22 cellular contexts compared by ENCODE assay signal in genomic region chr4:102566426-102566825, GRCh38.
"Had no signal": no experiment of that assay in that cellular context is flagged by ENCODE, and none has a peak within 500 bp of the region (broad histone marks: within the 10 kb centered on the region; RNA-seq: fewer than 3 reads in every experiment).

No MANE protein-coding gene starts in this region.

- H3K27ac Mint-ChIP-seq: dendritic cell treated with granulocyte-macrophage colony-stimulating factor and Interleukin-4, amounts not matched to agents 40 ng/mL and 50 ng/mL, for 4 days; nephron progenitor cell; progenitor cell of endocrine pancreas had no signal

- H3K4me1 Mint-ChIP-seq: nephron progenitor cell had no signal

- H3K27me3 ChIP-seq: ascending aorta, breast epithelium, foreskin keratinocyte, heart right ventricle, stomach had no signal

- DNase-seq: activated CD4-positive, alpha-beta memory T cell treated with anti-CD3 and anti-CD28 coated beads for 36 hours; activated CD4-positive, alpha-beta T cell treated with anti-CD3 and anti-CD28 coated beads for 1 hour; activated gamma-delta T cell treated with Interleukin-2 at 50 U/mL for 16 hours; activated T-cell treated with anti-CD3 and anti-CD28 coated beads, Interleukin-2, amount 50 U/mL, for 72 hours; cerebellar nuclear complex; effector memory CD4-positive, alpha-beta T cell; foreskin keratinocyte; heart right ventricle; left colon; nephron progenitor cell; occipital lobe; right cardiac atrium; stimulated activated CD4-positive, alpha-beta T cell treated with anti-CD3 and anti-CD28 coated beads, Interleukin-4, amount 100 ng/mL, for 24 hours; stomach had no signal

- H3K4me3 ChIP-seq: ascending aorta, breast epithelium, heart right ventricle, lung, SK-N-MC, skin epidermis, stomach, thoracic aorta had no signal

- H3K4me3 Mint-ChIP-seq: activated CD4-positive, alpha-beta memory T cell treated with anti-CD3 and anti-CD28 coated beads for 36 hours; activated T-cell treated with anti-CD3 and anti-CD28 coated beads, Interleukin-2, amount 50 U/mL, for 72 hours; dendritic cell treated with granulocyte-macrophage colony-stimulating factor and Interleukin-4, amounts not matched to agents 40 ng/mL and 50 ng/mL, for 4 days; nephron progenitor cell had no signal

- H3K4me1 ChIP-seq: ascending aorta, breast epithelium had no signal

- H3K27me3 Mint-ChIP-seq: activated CD4-positive, alpha-beta memory T cell treated with anti-CD3 and anti-CD28 coated beads for 36 hours; dendritic cell treated with granulocyte-macrophage colony-stimulating factor and Interleukin-4, amounts not matched to agents 40 ng/mL and 50 ng/mL, for 4 days; progenitor cell of endocrine pancreas had no signal

- H3K9me3 ChIP-seq: ascending aorta, breast epithelium, stomach, thoracic aorta had no signal

- H3K9me3 Mint-ChIP-seq: dendritic cell treated with granulocyte-macrophage colony-stimulating factor and Interleukin-4, amounts not matched to agents 40 ng/mL and 50 ng/mL, for 4 days had no signal

- H3K27ac ChIP-seq: ascending aorta, breast epithelium, foreskin keratinocyte, heart right ventricle, SK-N-MC, skin epidermis, stomach, thoracic aorta had no signal

- H3K36me3 ChIP-seq: breast epithelium had no signal

- ATAC-seq: activated T-cell treated with anti-CD3 and anti-CD28 coated beads, Interleukin-2, amount 50 U/mL, for 72 hours; foreskin keratinocyte; heart right ventricle; left colon; right cardiac atrium had no signal
